In the genomic region with DNA sequence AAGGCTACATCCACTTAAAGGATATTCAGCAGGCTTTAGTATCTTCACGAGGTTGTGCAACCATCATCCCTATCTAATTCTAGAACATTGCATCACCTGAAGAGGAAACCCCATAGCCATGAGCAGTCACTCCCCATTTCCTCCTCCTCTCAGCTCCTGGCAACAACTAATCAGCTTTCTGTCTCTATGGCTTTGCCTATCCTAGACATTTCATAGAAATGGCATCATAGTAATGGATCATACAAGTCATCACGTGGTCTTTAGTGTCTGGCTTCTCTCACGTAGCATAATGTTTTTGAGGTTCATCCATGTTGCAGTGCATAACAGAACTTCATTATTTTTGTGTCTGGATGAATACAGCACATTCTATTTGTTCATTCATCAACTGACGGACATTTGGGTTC, we compare ENCODE assay signal across 10 cellular contexts. TPM values are rescaled to one million over a fixed set of nuclear protein-coding genes. Genes with fewer than 3 reads are reported as not detected.
DNase-seq lines count a peak whose midpoint lies in the region; ATAC-seq, FAIRE-seq and TF ChIP-seq lines count a peak whose summit lies in the region.
"Had no signal": no experiment of that assay in that cellular context is flagged by ENCODE, and none has a peak within 500 bp of the region (broad histone marks: within the 10 kb centered on the region; RNA-seq: fewer than 3 reads in every experiment).

No MANE protein-coding gene starts in this region.

- no peak overlapping the region for H3K4me3 Mint-ChIP-seq in chondrocyte (ENCODE audit: unreplicated experiment)
- H3K4me3 Mint-ChIP-seq: IgD-negative memory B cell had no signal

- H3K36me3 Mint-ChIP-seq in chondrocyte (ENCODE audit: low read depth) = no peaks in the 10 kb centered on the region
- H3K36me3 Mint-ChIP-seq: IgD-negative memory B cell had no signal

- TF ChIP-seq CTCF in chondrocyte (IDR thresholded peaks at IDR 0.05) (no peak), omental fat pad (IDR thresholded peaks at IDR 0.05) (no peak)

- FAIRE-seq in GM12892 (lab: Jason Lieb, UNC) = peak; percentile 5

- ATAC-seq in omental fat pad (ENCODE audit: low FRiP score) = peak; percentile 92
- ATAC-seq in GM19324 (IDR thresholded peaks at IDR 0.05; ENCODE audit: low FRiP score, unreplicated experiment) = no peak
- no peak for ATAC-seq in GM21390 (IDR thresholded peaks at IDR 0.05; ENCODE audit: unreplicated experiment)

- no peak for TF ChIP-seq POLR2A in GM12892 (IDR thresholded peaks at IDR 0.05; ENCODE audit: low read depth, low read length)

- H3K27ac Mint-ChIP-seq in chondrocyte (ENCODE audit: unreplicated experiment) = peak overlapping the region; percentile 6
- H3K27ac Mint-ChIP-seq: IgD-negative memory B cell had no signal

- peaks cover 19% of the 10 kb centered on the region for H3K4me1 Mint-ChIP-seq in chondrocyte (ENCODE audit: low read depth)

- H3K9me3 Mint-ChIP-seq in chondrocyte (ENCODE audit: low read depth) = no peaks in the 10 kb centered on the region
- H3K9me3 Mint-ChIP-seq: IgD-negative memory B cell had no signal

- H3K27me3 Mint-ChIP-seq in chondrocyte (ENCODE audit: low read depth) = no peaks in the 10 kb centered on the region

- DNase-seq in GM12892 (ENCODE audit: insufficient read length) (no peak), NOMO-1 treated with dmso at 0.1 percent for 144 hours (lab: John Stamatoyannopoulos, UW; ENCODE audit: unreplicated experiment) (peak; percentile 90), chondrocyte (ENCODE audit: low spot score) (no peak), omental fat pad (ENCODE audit: low spot score) (no peak), GM19240 (ENCODE audit: insufficient read length, low spot score) (no peak)
- DNase-seq: effector CD4-positive, alpha-beta T cell; SHP77 had no signal

RNA-seq across cellular contexts. Expression of a gene that starts 20.5 kb away (rescaled TPM):
- polyA plus RNA-seq in GM12892 (2012; ENCODE audit: missing spikeins) = 0.36 TPM
- 4.9 to 15.1 TPM (median 6.1 TPM) in 3 replicates for total RNA-seq in chondrocyte
- total RNA-seq in omental fat pad = 10 to 100 TPM in 1 of 4 donors, 1 to 10 TPM in 3; 3.3 to 23.8 (median 8.7) TPM
